In genomic region chr1:77687519-77687906, GRCh38 we compare ENCODE assay signal across 9 cellular contexts. TPM values are rescaled to one million over a fixed set of nuclear protein-coding genes. Genes with fewer than 3 reads are reported as not detected.
DNase-seq lines count a peak whose midpoint lies in the region; FAIRE-seq and TF ChIP-seq lines count a peak whose summit lies in the region.
"Had no signal": no experiment of that assay in that cellular context is flagged by ENCODE, and none has a peak within 500 bp of the region (broad histone marks: within the 10 kb centered on the region; RNA-seq: fewer than 3 reads in every experiment).

No MANE protein-coding gene starts in this region.

- H3K4me3 ChIP-seq in bronchial epithelial cell (ENCODE audit: low read depth, low read length) = no peak overlapping the region
- peak overlapping the region; percentile 31 for H3K4me3 ChIP-seq in suprapubic skin

- 51% methylated on average over 6 of the region's 21 CpGs for WGBS in suprapubic skin

- H3K36me3 Mint-ChIP-seq in activated T-cell treated with anti-CD3 and anti-CD28 coated beads, Interleukin-2, amount 50 U/mL, for 24 hours (ENCODE audit: low read depth) = peaks cover 18% of the 10 kb centered on the region

- no peaks in the 10 kb centered on the region for H3K27me3 Mint-ChIP-seq in activated T-cell treated with anti-CD3 and anti-CD28 coated beads, Interleukin-2, amount 50 U/mL, for 24 hours

- peak overlapping the region; percentile 81 for H3K27ac Mint-ChIP-seq in activated T-cell treated with anti-CD3 and anti-CD28 coated beads, Interleukin-2, amount 50 U/mL, for 24 hours

- no peak for TF ChIP-seq EP300 in suprapubic skin (IDR thresholded peaks at IDR 0.05)

- H3K36me3 ChIP-seq in bronchial epithelial cell (ENCODE audit: control insufficient read depth, insufficient read depth, low read length) (peaks cover 2% of the 10 kb centered on the region), suprapubic skin (peaks cover 9% of the 10 kb centered on the region)

- H3K4me1 Mint-ChIP-seq in activated T-cell treated with anti-CD3 and anti-CD28 coated beads, Interleukin-2, amount 50 U/mL, for 24 hours (ENCODE audit: low read depth) = peaks cover 13% of the 10 kb centered on the region

- DNase-seq in activated T-cell treated with anti-CD3 and anti-CD28 coated beads, Interleukin-2, amount 50 U/mL, for 24 hours = no peak
- no peak for DNase-seq in activated T-cell treated with anti-CD3 and anti-CD28 coated beads for 4 hours
- no peak for DNase-seq in bronchial epithelial cell (ENCODE audit: low read depth)
- DNase-seq in islet precursor cell = peak; percentile 86
- no peak for DNase-seq in suprapubic skin (ENCODE audit: low spot score in 2 of 2)
- no peak for DNase-seq in NCI-H1417 (lab: John Stamatoyannopoulos, UW)
- DNase-seq in DMS79 treated with DMSO at 0.1 percent for 48 hours (lab: John Stamatoyannopoulos, UW) = no peak
- no peak for DNase-seq in HK-2 (ENCODE audit: unreplicated experiment)
- DNase-seq: kidney glomerular epithelial cell had no signal

- H3K9me3 Mint-ChIP-seq in activated T-cell treated with anti-CD3 and anti-CD28 coated beads, Interleukin-2, amount 50 U/mL, for 24 hours = no peaks in the 10 kb centered on the region

- no peak for TF ChIP-seq POLR2A in suprapubic skin (IDR thresholded peaks at IDR 0.05)

- TF ChIP-seq CTCF in bronchial epithelial cell (IDR thresholded peaks at IDR 0.05; ENCODE audit: insufficient read depth, low read length, severe bottlenecking) = peak; percentile 14
- peak in 1 of 2 donors; percentile 21 for TF ChIP-seq CTCF in suprapubic skin (IDR thresholded peaks at IDR 0.05)

- no peak for FAIRE-seq in bronchial epithelial cell (lab: Jason Lieb, UNC)

- peak overlapping the region; percentile 67 for H3K4me3 Mint-ChIP-seq in activated T-cell treated with anti-CD3 and anti-CD28 coated beads, Interleukin-2, amount 50 U/mL, for 24 hours

- no peak overlapping the region for H3K27ac ChIP-seq in suprapubic skin

- H3K27me3 ChIP-seq in bronchial epithelial cell (ENCODE audit: control insufficient read depth, insufficient read depth, low read length) (no peaks in the 10 kb centered on the region), suprapubic skin (no peaks in the 10 kb centered on the region)

- H3K9me3 ChIP-seq in suprapubic skin = no peaks in the 10 kb centered on the region

- H3K4me1 ChIP-seq in suprapubic skin = peaks cover 13% of the 10 kb centered on the region

RNA-seq across cellular contexts. Expression of gene ZZZ3, which starts 5.1 kb away (rescaled TPM):
- 64.3 and 69.2 TPM in 2 replicates for total RNA-seq in bronchial epithelial cell
- total RNA-seq in suprapubic skin = 100 to 1,000 TPM in 1 of 4 donors, 10 to 100 TPM in 3; 50.6 to 117 (median 54.5) TPM
